ENCODE assay signal across 1 cellular context in genomic region chr11:113104390-113105251, GRCh38.
TF ChIP-seq lines count a peak whose summit lies in the region.

No MANE protein-coding gene starts in this region.

TF ChIP-seq in H1, 55 proteins besides CTCF, POLR2A, EP300 and RAD21:
- TF ChIP-seq CHD7 (IDR thresholded peaks at IDR 0.05; ENCODE audit: insufficient replicate concordance, low read length), result no peak
- TF ChIP-seq SUZ12 (IDR thresholded peaks at IDR 0.05; ENCODE audit: low read length), result no peak
- no peak for TF ChIP-seq BCL11A (IDR thresholded peaks at IDR 0.05; ENCODE audit: low read depth in 2 of 2, low read length in 2 of 2)
- no peak for TF ChIP-seq FOSL1 (IDR thresholded peaks at IDR 0.05; ENCODE audit: insufficient read depth, low read depth, low read length)
TF ChIP-seq in H1: peak in this region for 0.
